Comparison of ENCODE assay signal across 8 cellular contexts in genomic region chr19:18193388-18194207, GRCh38.
A peak's percentile ranks its signal among the peaks of the same experiment; 100 is the strongest.
DNase-seq lines count a peak whose midpoint lies in the region; ATAC-seq and TF ChIP-seq lines count a peak whose summit lies in the region.

No MANE protein-coding gene starts in this region.

- no peaks in the 10 kb centered on the region for H3K27me3 Mint-ChIP-seq in central memory CD8-positive, alpha-beta T cell

- no peaks in the 10 kb centered on the region for H3K9me2 ChIP-seq in Loucy (replicated peaks; ENCODE audit: low read depth, low read length)

- H3K9me3 ChIP-seq in Loucy (ENCODE audit: insufficient read depth, low read depth, low read length) (no peaks in the 10 kb centered on the region), mucosa of rectum (ENCODE audit: control insufficient read depth in 2 of 2, low read length in 2 of 2) (no peaks in the 10 kb centered on the region)

- no peaks in the 10 kb centered on the region for H3K27me3 ChIP-seq in Loucy (ENCODE audit: insufficient read depth, low read length, poor library complexity, severe bottlenecking)
- H3K27me3 ChIP-seq in mucosa of rectum (ENCODE audit: control insufficient read depth in 2 of 2, insufficient read depth in 2 of 2, low read length in 2 of 2), result no peaks in the 10 kb centered on the region

- H3K9ac ChIP-seq in Loucy (ENCODE audit: low read depth, low read length, poor library complexity, severe bottlenecking) (peak overlapping the region; percentile 84), mucosa of rectum (ENCODE audit: low read depth in 1 of 2, low read length in 2 of 2) (peak overlapping the region; percentile 48 to 84)

- peaks cover 17% of the 10 kb centered on the region for H3K36me3 Mint-ChIP-seq in central memory CD8-positive, alpha-beta T cell (ENCODE audit: insufficient read depth)

- ATAC-seq in GM19372 (IDR thresholded peaks at IDR 0.05; ENCODE audit: low read depth, unreplicated experiment), result peak; percentile 1
- ATAC-seq in central memory CD8-positive, alpha-beta T cell (replicated peaks; ENCODE audit: extremely low read depth, poor library complexity, severe bottlenecking), result no peak

- H3K27ac ChIP-seq in mucosa of rectum (ENCODE audit: low read depth in 2 of 2, low read length in 2 of 2), result peak overlapping the region; percentile 71 to 87

- H3F3A ChIP-seq in Loucy (ENCODE audit: low read depth), result 0 out of 2 replicates have a peak, but pooled peaks cover 7% of the 10 kb centered on the region

- H3K36me3 ChIP-seq in Loucy (ENCODE audit: insufficient read depth, low read length) (peaks cover 2% of the 10 kb centered on the region; the same call in 1 of the 2 replicates), mucosa of rectum (ENCODE audit: control insufficient read depth in 2 of 2, insufficient read depth in 2 of 2, low read length in 2 of 2) (peaks cover 14 to 18% of the 10 kb centered on the region in 2 donors)

- peak overlapping the region; percentile 88 for H3K4me2 ChIP-seq in Loucy (ENCODE audit: low read depth, low read length, poor library complexity, severe bottlenecking)

- H3K4me1 Mint-ChIP-seq in central memory CD8-positive, alpha-beta T cell, result peaks cover 22% of the 10 kb centered on the region

- H3K4me3 Mint-ChIP-seq in central memory CD8-positive, alpha-beta T cell, result peak overlapping the region; percentile 80

- peak overlapping the region; percentile 59 for H2AFZ ChIP-seq in Loucy (ENCODE audit: low read length)

- H3K4me1 ChIP-seq in Loucy (ENCODE audit: insufficient read depth, low read length, poor library complexity, severe bottlenecking) (peaks cover 17% of the 10 kb centered on the region), mucosa of rectum (ENCODE audit: control insufficient read depth in 2 of 2, insufficient read depth in 2 of 2, low read length in 2 of 2) (peaks cover 13 to 14% of the 10 kb centered on the region in 2 donors)

- H4K20me1 ChIP-seq in Loucy (ENCODE audit: insufficient read depth, low read length, poor library complexity, severe bottlenecking), result peaks cover 7% of the 10 kb centered on the region

- H3K4me3 ChIP-seq in Loucy (ENCODE audit: low read length, poor library complexity, severe bottlenecking) (peak overlapping the region; percentile 90), mucosa of rectum (ENCODE audit: low read length in 2 of 2) (peak overlapping the region; percentile 71 to 72)

- no peaks in the 10 kb centered on the region for H3K9me3 Mint-ChIP-seq in central memory CD8-positive, alpha-beta T cell

- no peak for TF ChIP-seq CTCF in Loucy (conservative IDR thresholded peaks at IDR 0.05; ENCODE audit: low read length)

- peak overlapping the region; percentile 91 for H3K27ac Mint-ChIP-seq in central memory CD8-positive, alpha-beta T cell (ENCODE audit: low read depth)

- no peak for DNase-seq in central memory CD8-positive, alpha-beta T cell (ENCODE audit: low spot score in 2 of 2)
- no peak for DNase-seq in germinal center (ENCODE audit: low spot score)
- DNase-seq in NCI-H1092 treated with DMSO at 0.1 percent for 48 hours (lab: John Stamatoyannopoulos, UW), result no peak
- no peak for DNase-seq in NCI-H1694 treated with DMSO at 0.1 percent for 48 hours (lab: John Stamatoyannopoulos, UW)
- DNase-seq in NCI-H226, result no peak

- peaks cover 12% of the 10 kb centered on the region for H3K79me2 ChIP-seq in Loucy (ENCODE audit: insufficient read depth, low read length)
